Comparison of ENCODE assay signal across 17 cellular contexts in the genomic region with DNA sequence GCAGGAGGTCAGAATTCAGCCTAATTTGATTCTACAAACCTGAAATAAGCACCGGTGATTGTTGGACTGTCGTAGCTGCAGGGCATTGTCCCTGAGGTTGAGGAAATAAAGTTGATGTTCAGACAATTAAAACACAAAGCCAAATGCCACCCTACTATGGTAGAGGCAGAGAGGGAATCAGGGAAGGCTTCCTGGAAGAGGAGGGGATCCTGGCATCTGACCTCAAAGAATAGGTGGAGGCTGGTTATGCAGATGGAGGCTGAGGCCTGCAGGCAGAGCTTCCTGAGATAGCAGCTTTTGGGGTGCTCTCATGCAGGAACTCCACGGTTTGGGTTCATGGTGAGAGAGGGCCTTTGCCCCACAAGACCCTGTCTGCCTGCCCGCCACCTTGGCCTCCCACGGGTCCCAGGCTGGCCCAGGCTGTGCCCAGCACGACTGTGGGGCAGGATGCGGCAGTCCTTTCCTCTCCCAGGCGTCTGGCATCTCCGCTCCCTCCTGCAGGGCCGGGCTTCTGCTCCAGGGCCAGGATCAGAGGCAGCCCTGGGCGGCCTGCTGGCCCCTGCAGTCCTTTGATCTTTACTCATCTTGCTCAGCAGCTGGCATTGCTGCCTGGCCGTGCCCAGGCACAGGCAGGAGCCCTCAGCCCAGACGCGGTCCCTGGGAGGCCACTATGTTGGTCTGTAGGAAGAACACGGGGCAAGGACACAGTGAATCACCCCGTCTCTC.
A peak's percentile ranks its signal among the peaks of the same experiment; 100 is the strongest.
DNase-seq lines count a peak whose midpoint lies in the region; FAIRE-seq and TF ChIP-seq lines count a peak whose summit lies in the region.
"Had no signal": no experiment of that assay in that cellular context is flagged by ENCODE, and none has a peak within 500 bp of the region (broad histone marks: within the 10 kb centered on the region; RNA-seq: fewer than 3 reads in every experiment).

No MANE protein-coding gene starts in this region.

- intact Hi-C loops in kidney (cut with DNase I): no loop called here

- no peaks in the 10 kb centered on the region for H3K79me2 ChIP-seq in osteoblast (ENCODE audit: insufficient read depth, low read length)

- H3K36me3 ChIP-seq in kidney (ENCODE audit: control insufficient read depth in 1 of 2, insufficient read depth in 2 of 2, low read length in 2 of 2) (no peaks in the 10 kb centered on the region), osteoblast (ENCODE audit: insufficient read depth, low read length) (no peaks in the 10 kb centered on the region)
- H3K36me3 ChIP-seq: BE2C, HAP-1 had no signal

- DNase-seq in G401 (ENCODE audit: low spot score) (peak; percentile 79), cerebellar cortex (ENCODE audit: low spot score) (peak; percentile 71), kidney (peak; percentile 62), osteoblast (ENCODE audit: insufficient read length, low spot score, missing footprints) (peak; percentile 67), glomerular visceral epithelial cell (ENCODE audit: extremely low spot score) (no peak), NCI-H2081 treated with DMSO at 0.1 percent for 48 hours (lab: John Stamatoyannopoulos, UW) (no peak), kidney tubule cell (ENCODE audit: low spot score) (no peak)
- DNase-seq: BE2C; CD4-positive, alpha-beta memory T cell; DMS79; HFFc6 had no signal

- in situ Hi-C loops in G401 (cut with HindIII; ENCODE audit: low sequenced_read_pairs): no loop called here

- H3K27ac ChIP-seq in kidney (ENCODE audit: low read depth in 2 of 2, low read length in 2 of 2) (no peak overlapping the region), osteoblast (ENCODE audit: low read depth, low read length) (no peak overlapping the region)
- H3K27ac ChIP-seq: C4-2B had no signal

- no peaks in the 10 kb centered on the region for H4K20me1 ChIP-seq in osteoblast (ENCODE audit: insufficient read depth, low read length)

- H3K9me3 ChIP-seq in kidney (ENCODE audit: control insufficient read depth in 1 of 2, low read length in 2 of 2) (no peaks in the 10 kb centered on the region), osteoblast (ENCODE audit: low read depth, low read length) (no peaks in the 10 kb centered on the region)
- H3K9me3 ChIP-seq: BE2C, HAP-1 had no signal

- H3K9ac ChIP-seq in kidney (ENCODE audit: low read length in 2 of 2): no peak overlapping the region

- TF ChIP-seq CTCF in kidney (IDR thresholded peaks at IDR 0.05; ENCODE audit: borderline replicate concordance, extremely low read depth, insufficient read depth): no peak
- TF ChIP-seq CTCF in osteoblast (IDR thresholded peaks at IDR 0.05; ENCODE audit: extremely low read depth, low read depth, low read length): no peak

- H2AFZ ChIP-seq in osteoblast (ENCODE audit: low read length): no peak overlapping the region
- H2AFZ ChIP-seq: GM23338 had no signal

- H3K4me3 ChIP-seq in kidney (ENCODE audit: low read length in 2 of 2) (no peak overlapping the region), osteoblast (ENCODE audit: insufficient read depth, low read length) (no peak overlapping the region)
- H3K4me3 ChIP-seq: GM23338, HAP-1 had no signal

- no peaks in the 10 kb centered on the region for H3K4me1 ChIP-seq in kidney (ENCODE audit: control insufficient read depth in 1 of 2, insufficient read depth in 1 of 2, low read depth in 1 of 2, low read length in 2 of 2)
- H3K4me1 ChIP-seq in osteoblast (ENCODE audit: insufficient read depth, low read length): no peaks in the 10 kb centered on the region
- H3K4me1 ChIP-seq: HAP-1 had no signal

- H3K27me3 ChIP-seq in osteoblast (ENCODE audit: insufficient read depth, low read length): peaks cover 11% of the 10 kb centered on the region
- H3K27me3 ChIP-seq: BE2C had no signal

- H3K4me2 ChIP-seq in osteoblast (ENCODE audit: insufficient read depth, low read length): no peak overlapping the region
- H3K4me2 ChIP-seq: GM23338 had no signal

- FAIRE-seq in kidney (lab: Jason Lieb, UNC): no peak
- FAIRE-seq: A204.1, G401.6, GM12891 had no signal

Comparison
In these comparisons a context has a peak if more than half of its experiments do, and no peak if none do; other contexts are left out.
1. DNase-seq: peak in G401 (single experiment), cerebellar cortex (single experiment), kidney (single experiment) and osteoblast (single experiment); none in glomerular visceral epithelial cell (single experiment), NCI-H2081 treated with DMSO at 0.1 percent for 48 hours (single experiment) and kidney tubule cell (single experiment).